In genomic region chr11:47247502-47247901, GRCh38 we compare ENCODE assay signal across 11 cellular contexts. TPM values are rescaled to one million over a fixed set of nuclear protein-coding genes. Genes with fewer than 3 reads are reported as not detected.
DNase-seq lines count a peak whose midpoint lies in the region; TF ChIP-seq lines count a peak whose summit lies in the region.
"Had no signal": no experiment of that assay in that cellular context is flagged by ENCODE, and none has a peak within 500 bp of the region (broad histone marks: within the 10 kb centered on the region; RNA-seq: fewer than 3 reads in every experiment).

No MANE protein-coding gene starts in this region.

- H3K27me3 ChIP-seq in PC-9 (ENCODE audit: insufficient read depth, low read depth) (no peaks in the 10 kb centered on the region), esophagus muscularis mucosa (no peaks in the 10 kb centered on the region), thyroid gland (no peaks in the 10 kb centered on the region)

- peaks cover 40% of the 10 kb centered on the region for H3K4me1 ChIP-seq in PC-9 (replicated peaks; ENCODE audit: insufficient read depth)
- peaks cover 20 to 38% (median 27%) of the 10 kb centered on the region in 4 donors for H3K4me1 ChIP-seq in esophagus muscularis mucosa
- peaks cover 16 to 21% of the 10 kb centered on the region in 2 donors for H3K4me1 ChIP-seq in thyroid gland

- H3K36me3 Mint-ChIP-seq in progenitor cell of endocrine pancreas (ENCODE audit: insufficient read depth) = peaks cover 6% of the 10 kb centered on the region

- no peak overlapping the region; the same call in 1 of the 2 replicates for H2AFZ ChIP-seq in PC-9

- peaks cover 38% of the 10 kb centered on the region for H3K79me2 ChIP-seq in PC-9 (ENCODE audit: low read depth)

- CTCF ChIA-PET in PC-9 (lab: Charles Lee) = interaction anchor here (1.3 kb wide), 1 partner anchor 10 kb away, joined by 3 read pairs; the partner anchor contains the start of gene NR1H3

- H3K27ac ChIP-seq in PC-9 (no peak overlapping the region), esophagus muscularis mucosa (replicated peaks in 1 of 4) (no peak overlapping the region), thyroid gland (no peak overlapping the region)

- in situ Hi-C loops in G401 (cut with HindIII; ENCODE audit: low sequenced_read_pairs) = no loop called here

- TF ChIP-seq CTCF in GM12864 (IDR thresholded peaks at IDR 0.05; ENCODE audit: low read depth, low read length, missing control alignments) (no peak), PC-9 (conservative IDR thresholded peaks at IDR 0.05) (no peak), esophagus muscularis mucosa (IDR thresholded peaks at IDR 0.05) (no peak), progenitor cell of endocrine pancreas (IDR thresholded peaks at IDR 0.05; ENCODE audit: unreplicated experiment) (no peak), thyroid gland (IDR thresholded peaks at IDR 0.05) (no peak)

- TF ChIP-seq POLR2A in esophagus muscularis mucosa (IDR thresholded peaks at IDR 0.05; ENCODE audit: low read depth) (no peak), thyroid gland (IDR thresholded peaks at IDR 0.05) (no peak)

- peaks cover 11% of the 10 kb centered on the region for H3K4me1 Mint-ChIP-seq in progenitor cell of endocrine pancreas (ENCODE audit: low read depth)

- H3K27me3 Mint-ChIP-seq in progenitor cell of endocrine pancreas = no peaks in the 10 kb centered on the region

- no peak overlapping the region for H3K27ac Mint-ChIP-seq in progenitor cell of endocrine pancreas

- intact Hi-C loops in PC-9 (cut with micrococcal nuclease; ENCODE audit: unreplicated experiment) = no loop called here
- intact Hi-C loops in esophagus muscularis mucosa (cut with DNase I) = no loop called here
- intact Hi-C loops in thyroid gland (cut with DNase I) = loop anchor here (5.0 kb wide), 1 partner anchor 65 kb away; no protein-coding TSS in a partner anchor

- H3K9me3 Mint-ChIP-seq in progenitor cell of endocrine pancreas (ENCODE audit: low read depth) = no peaks in the 10 kb centered on the region

- peak overlapping the region; percentile 99 for H3K4me3 Mint-ChIP-seq in progenitor cell of endocrine pancreas (ENCODE audit: low read depth)

- H3K4me2 ChIP-seq in PC-9 = peak overlapping the region; percentile 99

- H3K36me3 ChIP-seq in PC-9 (ENCODE audit: low read depth) = no peaks in the 10 kb centered on the region
- H3K36me3 ChIP-seq in esophagus muscularis mucosa = peaks cover 22 to 47% (median 44%) of the 10 kb centered on the region in 4 donors
- peaks cover 26 to 30% of the 10 kb centered on the region in 2 donors for H3K36me3 ChIP-seq in thyroid gland

- H3K9me3 ChIP-seq in PC-9 (ENCODE audit: insufficient read depth, low read depth) = no peaks in the 10 kb centered on the region
- no peaks in the 10 kb centered on the region for H3K9me3 ChIP-seq in esophagus muscularis mucosa
- no peaks in the 10 kb centered on the region for H3K9me3 ChIP-seq in thyroid gland

- peak overlapping the region; percentile 87 for H3K4me3 ChIP-seq in GM12864 (ENCODE audit: low read depth, low read length)
- peak overlapping the region; percentile 74; the same call in 1 of the 2 replicates for H3K4me3 ChIP-seq in PC-9
- H3K4me3 ChIP-seq in esophagus muscularis mucosa = peak overlapping the region in 3 of 4 donors; percentile 77 to 88 (median 78)
- peak overlapping the region in 1 of 3 donors; percentile 78 for H3K4me3 ChIP-seq in thyroid gland (replicated peaks in 1 of 3)

- DNase-seq in GM12864 (ENCODE audit: low read depth) (no peak), PC-9 (no peak), esophagus muscularis mucosa (ENCODE audit: extremely low spot score) (no peak), progenitor cell of endocrine pancreas (ENCODE audit: low spot score, unreplicated experiment) (no peak), G401 (ENCODE audit: low spot score) (no peak), SW 1271 (lab: John Stamatoyannopoulos, UW) (no peak), thyroid gland (no peak), glomerular visceral epithelial cell (ENCODE audit: extremely low spot score) (no peak)
- DNase-seq: activated CD4-positive, CD25-positive, alpha-beta regulatory T cell treated with anti-CD3 and anti-CD28 coated beads, Interleukin-2, amount 50 U/mL, for 72 hours; NCI-H226; stimulated activated naive CD4-positive, alpha-beta T cell had no signal

- peaks cover 14% of the 10 kb centered on the region for H3F3A ChIP-seq in PC-9 (ENCODE audit: insufficient read depth, low read depth)

- H4K20me1 ChIP-seq in PC-9 (ENCODE audit: insufficient read depth) = no peaks in the 10 kb centered on the region

- H3K9me2 ChIP-seq in PC-9 (ENCODE audit: insufficient read depth) = no peaks in the 10 kb centered on the region

- WGBS in esophagus muscularis mucosa = 87% methylated on average over 4 of the region's 5 CpGs
- 68 to 97% methylated on average over 5 of the region's 5 CpGs for WGBS in thyroid gland, 2 donors

- BruUV-seq in PC-9 (replicated peaks; lab: Mats Ljungman, UMichigan) = no TSS peak

- POLR2A ChIA-PET in PC-9 (lab: Charles Lee; ENCODE audit: unreplicated experiment) = no interaction called here

- no peak for TF ChIP-seq EP300 in esophagus muscularis mucosa (IDR thresholded peaks at IDR 0.05)

RNA-seq across cellular contexts. Expression of gene ACP2, which starts 1.1 kb away (rescaled TPM):
- total RNA-seq in PC-9 (2021) (20.4 and 24.1 TPM in 2 replicates), esophagus muscularis mucosa (10 to 100 TPM; 19.5 to 42.7 (median 28.6) TPM), progenitor cell of endocrine pancreas (58.1 and 60.2 TPM in 2 replicates), thyroid gland (10 to 100 TPM; 32.4 to 98.5 (median 73.3) TPM)
- 27.8 and 41.4 TPM in 2 replicates for total RNA-seq in G401 (2014; rRNA removed; shearing (Covaris generic))

RNA-seq across cellular contexts. Expression of gene NR1H3, which starts 10.3 kb away (rescaled TPM):
- 71.5 and 90.4 TPM in 2 replicates for total RNA-seq in PC-9 (2021)
- 10 to 100 TPM; 14.5 to 26.2 (median 18.1) TPM for total RNA-seq in esophagus muscularis mucosa
- 25.8 and 26.7 TPM in 2 replicates for total RNA-seq in progenitor cell of endocrine pancreas
- total RNA-seq in G401 (2014; rRNA removed; shearing (Covaris generic)) = 13.7 and 14.1 TPM in 2 replicates
- total RNA-seq in thyroid gland = 10 to 100 TPM; 27.5 to 58.3 (median 42.5) TPM

RNA-seq across cellular contexts. Expression of gene MADD, which starts 22.4 kb away (rescaled TPM):
- total RNA-seq in PC-9 (2021) (61.1 and 65.9 TPM in 2 replicates), esophagus muscularis mucosa (10 to 100 TPM; 27.8 to 35.4 (median 32.7) TPM), progenitor cell of endocrine pancreas (63.8 and 66.5 TPM in 2 replicates), thyroid gland (10 to 100 TPM; 29.0 to 49.7 (median 38.1) TPM)
- total RNA-seq in G401 (2014; rRNA removed; shearing (Covaris generic)) = 12.9 and 13.4 TPM in 2 replicates

RNA-seq across cellular contexts. Expression of gene DDB2, which starts 32.7 kb away (rescaled TPM):
- total RNA-seq in PC-9 (2021) (72.3 and 85.2 TPM in 2 replicates), esophagus muscularis mucosa (10 to 100 TPM; 22.6 to 37.8 (median 25.4) TPM), progenitor cell of endocrine pancreas (31.4 and 32.0 TPM in 2 replicates), thyroid gland (10 to 100 TPM; 10.6 to 19.3 (median 12.9) TPM)
- total RNA-seq in G401 (2014; rRNA removed; shearing (Covaris generic)) = 53.2 and 53.4 TPM in 2 replicates
